16 cellular contexts compared by ENCODE assay signal in genomic region chr7:70027864-70028263, GRCh38.
DNase-seq lines count a peak whose midpoint lies in the region; ATAC-seq and TF ChIP-seq lines count a peak whose summit lies in the region.
"Had no signal": no experiment of that assay in that cellular context is flagged by ENCODE, and none has a peak within 500 bp of the region (broad histone marks: within the 10 kb centered on the region; RNA-seq: fewer than 3 reads in every experiment).

No MANE protein-coding gene starts in this region.

- peak; percentile 9 for DNase-seq in activated CD4-positive, alpha-beta memory T cell treated with anti-CD3 and anti-CD28 coated beads for 36 hours
- no peak for DNase-seq in activated CD4-positive, alpha-beta memory T cell treated with anti-CD3 and anti-CD28 coated beads, Interleukin-2, amount 10 ng/mL, durations not matched to agents 7 days and 5 days
- DNase-seq in DND-41 (peak; percentile 52), NAMALWA (ENCODE audit: low spot score) (peak; percentile 65), NCI-H2107 treated with DMSO at 0.1 percent for 48 hours (lab: John Stamatoyannopoulos, UW; ENCODE audit: unreplicated experiment) (no peak)
- DNase-seq: Kasumi-1, NCI-H1048, NCI-H1436, NCI-H2029 treated with DMSO at 0.1 percent for 48 hours, NCI-H2171, NCI-H524 treated with DMSO at 0.1 percent for 48 hours, NCI-H82, OCI-M1 had no signal

- H3K4me1 ChIP-seq in DND-41 (ENCODE audit: insufficient read depth, low read length): peaks cover 25% of the 10 kb centered on the region
- peaks cover 11% of the 10 kb centered on the region for H3K4me1 ChIP-seq in parathyroid adenoma

- no peak overlapping the region for H3K4me2 ChIP-seq in DND-41 (ENCODE audit: insufficient read depth, low read length)
- H3K4me2 ChIP-seq in parathyroid adenoma (ENCODE audit: low read length): peak overlapping the region; percentile 13

- intact Hi-C loops in activated CD4-positive, alpha-beta memory T cell treated with anti-CD3 and anti-CD28 coated beads for 36 hours (cut with micrococcal nuclease): no loop called here

- peaks cover 3% of the 10 kb centered on the region for H3K27me3 Mint-ChIP-seq in activated CD4-positive, alpha-beta memory T cell treated with anti-CD3 and anti-CD28 coated beads for 36 hours
- H3K27me3 Mint-ChIP-seq in activated CD4-positive, alpha-beta memory T cell treated with anti-CD3 and anti-CD28 coated beads, Interleukin-2, amount 10 ng/mL, durations not matched to agents 7 days and 5 days: no peaks in the 10 kb centered on the region

- no peak overlapping the region for H3K4me3 Mint-ChIP-seq in activated CD4-positive, alpha-beta memory T cell treated with anti-CD3 and anti-CD28 coated beads for 36 hours
- H3K4me3 Mint-ChIP-seq in activated CD4-positive, alpha-beta memory T cell treated with anti-CD3 and anti-CD28 coated beads, Interleukin-2, amount 10 ng/mL, durations not matched to agents 7 days and 5 days: no peak overlapping the region

- CTCF ChIA-PET in activated CD4-positive, alpha-beta memory T cell treated with anti-CD3 and anti-CD28 coated beads for 36 hours (lab: Charles Lee): no interaction called here
- CTCF ChIA-PET in activated CD4-positive, alpha-beta memory T cell treated with anti-CD3 and anti-CD28 coated beads, Interleukin-2, amount 10 ng/mL, durations not matched to agents 7 days and 5 days (lab: Charles Lee): no interaction called here

- H3K79me2 ChIP-seq in DND-41 (ENCODE audit: insufficient read depth, low read length) (no peaks in the 10 kb centered on the region; the same call in 1 of the 2 replicates), parathyroid adenoma (no peaks in the 10 kb centered on the region)

- ATAC-seq in DND-41 (ENCODE audit: insufficient read depth, low read depth): peak; percentile 75
- no peak for ATAC-seq in GM18907 (IDR thresholded peaks at IDR 0.05; ENCODE audit: unreplicated experiment)
- ATAC-seq: Right ventricle myocardium inferior had no signal

- no peaks in the 10 kb centered on the region for H3K9me3 Mint-ChIP-seq in activated CD4-positive, alpha-beta memory T cell treated with anti-CD3 and anti-CD28 coated beads for 36 hours
- no peaks in the 10 kb centered on the region for H3K9me3 Mint-ChIP-seq in activated CD4-positive, alpha-beta memory T cell treated with anti-CD3 and anti-CD28 coated beads, Interleukin-2, amount 10 ng/mL, durations not matched to agents 7 days and 5 days

- H3K27ac ChIP-seq in DND-41 (ENCODE audit: low read length) (peak overlapping the region; percentile 8; the same call in 1 of the 2 replicates), parathyroid adenoma (no peak overlapping the region)

- H3K4me3 ChIP-seq in DND-41 (ENCODE audit: low read depth in 1 of 2, low read length in 2 of 2) (no peak overlapping the region), parathyroid adenoma (ENCODE audit: low read depth, low read length) (no peak overlapping the region)

- TF ChIP-seq CTCF in DND-41 (IDR thresholded peaks at IDR 0.05; ENCODE audit: borderline replicate concordance, extremely low read depth, low read length, poor library complexity, severe bottlenecking) (no peak), parathyroid adenoma (IDR thresholded peaks at IDR 0.05) (no peak)

- no peaks in the 10 kb centered on the region for H3K36me3 Mint-ChIP-seq in activated CD4-positive, alpha-beta memory T cell treated with anti-CD3 and anti-CD28 coated beads for 36 hours
- H3K36me3 Mint-ChIP-seq in activated CD4-positive, alpha-beta memory T cell treated with anti-CD3 and anti-CD28 coated beads, Interleukin-2, amount 10 ng/mL, durations not matched to agents 7 days and 5 days (ENCODE audit: low read depth): no peaks in the 10 kb centered on the region

- no peaks in the 10 kb centered on the region for H3K4me1 Mint-ChIP-seq in activated CD4-positive, alpha-beta memory T cell treated with anti-CD3 and anti-CD28 coated beads for 36 hours (ENCODE audit: low read depth)
- no peaks in the 10 kb centered on the region for H3K4me1 Mint-ChIP-seq in activated CD4-positive, alpha-beta memory T cell treated with anti-CD3 and anti-CD28 coated beads, Interleukin-2, amount 10 ng/mL, durations not matched to agents 7 days and 5 days

- no peak overlapping the region for H3K9ac ChIP-seq in DND-41 (ENCODE audit: low read depth, low read length)
- H3K9ac ChIP-seq in parathyroid adenoma: no peak overlapping the region

- H3K27ac Mint-ChIP-seq in activated CD4-positive, alpha-beta memory T cell treated with anti-CD3 and anti-CD28 coated beads for 36 hours: no peak overlapping the region
- H3K27ac Mint-ChIP-seq in activated CD4-positive, alpha-beta memory T cell treated with anti-CD3 and anti-CD28 coated beads, Interleukin-2, amount 10 ng/mL, durations not matched to agents 7 days and 5 days: no peak overlapping the region

- H3K36me3 ChIP-seq in DND-41 (ENCODE audit: insufficient read depth, low read length) (no peaks in the 10 kb centered on the region), parathyroid adenoma (ENCODE audit: control insufficient read depth, insufficient read depth, low read length) (no peaks in the 10 kb centered on the region)

- H3K27me3 ChIP-seq in DND-41 (ENCODE audit: insufficient read depth, low read length, poor library complexity): no peaks in the 10 kb centered on the region
- no peaks in the 10 kb centered on the region for H3K27me3 ChIP-seq in parathyroid adenoma (ENCODE audit: control insufficient read depth, insufficient read depth, low read length)

- no peak overlapping the region for H2AFZ ChIP-seq in DND-41 (ENCODE audit: low read depth, low read length)
- H2AFZ ChIP-seq in parathyroid adenoma: no peak overlapping the region

- H4K20me1 ChIP-seq in DND-41 (ENCODE audit: insufficient read depth, low read length): no peaks in the 10 kb centered on the region; the same call in 1 of the 2 replicates

- H3K9me3 ChIP-seq in DND-41 (ENCODE audit: insufficient read depth, low read length, severe bottlenecking) (no peaks in the 10 kb centered on the region), parathyroid adenoma (ENCODE audit: control insufficient read depth, low read length) (no peaks in the 10 kb centered on the region)

- POLR2A ChIA-PET in activated CD4-positive, alpha-beta memory T cell treated with anti-CD3 and anti-CD28 coated beads for 36 hours (lab: Charles Lee): no interaction called here
- POLR2A ChIA-PET in activated CD4-positive, alpha-beta memory T cell treated with anti-CD3 and anti-CD28 coated beads, Interleukin-2, amount 10 ng/mL, durations not matched to agents 7 days and 5 days (lab: Charles Lee): no interaction called here

Comparison
In these comparisons a context has a peak if more than half of its experiments do, and no peak if none do; other contexts are left out.
1. DNase-seq: peak in activated CD4-positive, alpha-beta memory T cell treated with anti-CD3 and anti-CD28 coated beads for 36 hours (single experiment), DND-41 (single experiment) and NAMALWA (single experiment); none in activated CD4-positive, alpha-beta memory T cell treated with anti-CD3 and anti-CD28 coated beads, Interleukin-2, amount 10 ng/mL, durations not matched to agents 7 days and 5 days (single experiment) and NCI-H2107 treated with DMSO at 0.1 percent for 48 hours (single experiment).